ENCODE assay signal across 9 cellular contexts in genomic region chr1:37634554-37635308, GRCh38. TPM values are rescaled to one million over a fixed set of nuclear protein-coding genes. Genes with fewer than 3 reads are reported as not detected.
DNase-seq lines count a peak whose midpoint lies in the region; ATAC-seq and TF ChIP-seq lines count a peak whose summit lies in the region.
"Had no signal": no experiment of that assay in that cellular context is flagged by ENCODE, and none has a peak within 500 bp of the region (broad histone marks: within the 10 kb centered on the region; RNA-seq: fewer than 3 reads in every experiment).

Gene RSPO1 (minus strand): TSS chr1:37634892. CDS start chr1:37629661, 5,231 bp downstream.

- no peak for TF ChIP-seq CTCF in Peyer's patch (IDR thresholded peaks at IDR 0.05)
- no peak for TF ChIP-seq CTCF in fibroblast of pulmonary artery (IDR thresholded peaks at IDR 0.05; ENCODE audit: low read length, missing control alignments)
- TF ChIP-seq CTCF in progenitor cell of endocrine pancreas (IDR thresholded peaks at IDR 0.05; ENCODE audit: unreplicated experiment): no peak

- H3K36me3 ChIP-seq in Peyer's patch: no peaks in the 10 kb centered on the region

- peaks cover 0 to 24% of the 10 kb centered on the region in 2 donors for H3K27me3 ChIP-seq in Peyer's patch

- TF ChIP-seq POLR2A in Peyer's patch (IDR thresholded peaks at IDR 0.05): no peak

- H3K36me3 Mint-ChIP-seq in progenitor cell of endocrine pancreas (ENCODE audit: insufficient read depth): no peaks in the 10 kb centered on the region

- peak within 1 kb of the TSS in 1 of 4 donors; percentile 55 for H3K27ac ChIP-seq in Peyer's patch

- H3K4me1 ChIP-seq in Peyer's patch: peaks cover 0 to 8% (median 3%) of the 10 kb centered on the region in 4 donors

- peak within 1 kb of the TSS; percentile 24 to 45 (median 42) for H3K4me3 ChIP-seq in Peyer's patch
- H3K4me3 ChIP-seq in fibroblast of pulmonary artery (replicated peaks; ENCODE audit: low read depth, low read length): no peak within 1 kb of the TSS

- no peaks in the 10 kb centered on the region for H3K9me3 ChIP-seq in Peyer's patch

- H3K4me1 Mint-ChIP-seq in progenitor cell of endocrine pancreas (ENCODE audit: low read depth): peaks cover 3% of the 10 kb centered on the region

- peaks cover 45% of the 10 kb centered on the region for H3K27me3 Mint-ChIP-seq in progenitor cell of endocrine pancreas

- no peaks in the 10 kb centered on the region for H3K9me3 Mint-ChIP-seq in progenitor cell of endocrine pancreas (ENCODE audit: low read depth)

- DNase-seq in EL (peak; percentile 34), Peyer's patch (peak in 1 of 3 donors; percentile 48), fibroblast of pulmonary artery (ENCODE audit: low read depth) (peak; percentile 10), progenitor cell of endocrine pancreas (ENCODE audit: low spot score, unreplicated experiment) (peak; percentile 14), NK-92 (lab: John Stamatoyannopoulos, UW; ENCODE audit: unreplicated experiment) (no peak)

- peak within 1 kb of the TSS; percentile 40 for H3K4me3 Mint-ChIP-seq in progenitor cell of endocrine pancreas (ENCODE audit: low read depth)

- ATAC-seq in GM19395 (IDR thresholded peaks at IDR 0.05; ENCODE audit: unreplicated experiment) (no peak), GM19328 (IDR thresholded peaks at IDR 0.05; ENCODE audit: unreplicated experiment) (no peak), GM21737 (IDR thresholded peaks at IDR 0.05; ENCODE audit: unreplicated experiment) (no peak)

- H3K27ac Mint-ChIP-seq in progenitor cell of endocrine pancreas: no peak within 1 kb of the TSS

RNA-seq across cellular contexts. Expression of gene RSPO1, which starts in this region (rescaled TPM):
- total RNA-seq in Peyer's patch (1 to 10 TPM in 3 of 4 donors, under 1 TPM in 1; 0.35 to 2.5 (median 1.4) TPM), progenitor cell of endocrine pancreas (not detected in 2 replicates)
- total RNA-seq: T-helper 1 cell treated with Interleukin-12 subunit alpha and Interleukin-12 subunit beta and Interleukin-4 antibody, amounts not matched to agents 30 ng/mL and 1 ng/mL, for 36 hours had no signal

Comparison
In these comparisons a context has a peak if more than half of its experiments do, and no peak if none do; other contexts are left out.
1. Peak in DNase-seq in progenitor cell of endocrine pancreas; RNA of the gene not detected or under 1 TPM.